In the genomic region with DNA sequence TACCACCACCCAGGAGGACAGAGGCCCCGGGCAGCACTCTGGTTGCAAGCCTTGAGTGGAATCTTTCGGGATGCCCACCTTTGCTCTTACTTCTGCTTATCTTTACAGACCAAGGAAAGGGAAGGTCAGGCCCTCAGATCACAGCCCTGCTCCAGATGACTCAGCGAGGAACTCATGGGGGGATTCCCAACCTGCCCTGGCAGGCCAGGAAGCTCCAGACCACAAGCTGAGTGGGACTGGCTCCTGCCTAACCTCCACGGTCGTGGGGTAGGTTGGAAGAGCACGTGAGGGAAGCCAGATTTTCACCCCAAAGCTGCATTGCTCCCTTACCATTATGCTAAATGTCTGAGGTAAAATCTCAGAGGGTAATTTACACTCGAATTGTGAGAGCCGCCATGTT, we compare ENCODE assay signal across 10 cellular contexts. TPM values are rescaled to one million over a fixed set of nuclear protein-coding genes. Genes with fewer than 3 reads are reported as not detected.
DNase-seq lines count a peak whose midpoint lies in the region; ATAC-seq and TF ChIP-seq lines count a peak whose summit lies in the region.
"Had no signal": no experiment of that assay in that cellular context is flagged by ENCODE, and none has a peak within 500 bp of the region (broad histone marks: within the 10 kb centered on the region; RNA-seq: fewer than 3 reads in every experiment).

No MANE protein-coding gene starts in this region.

- intact Hi-C loops in lower lobe of right lung (cut with DNase I) = no loop called here

- H3K27me3 ChIP-seq in BLaER1 = no peaks in the 10 kb centered on the region
- H3K27me3 ChIP-seq in lower lobe of right lung (ENCODE audit: low read depth) = no peaks in the 10 kb centered on the region

- H3K4me3 ChIP-seq in BLaER1 (no peak overlapping the region), lower lobe of right lung (no peak overlapping the region)

- H3K36me3 ChIP-seq in BLaER1 (peaks cover 37% of the 10 kb centered on the region), lower lobe of right lung (peaks cover 20% of the 10 kb centered on the region)

- peaks cover 96% of the 10 kb centered on the region for H3K4me1 Mint-ChIP-seq in activated T-cell treated with anti-CD3 and anti-CD28 coated beads, Interleukin-2, amount 50 U/mL, for 24 hours (ENCODE audit: low read depth)
- H3K4me1 Mint-ChIP-seq in chondrocyte (ENCODE audit: low read depth) = peaks cover 73% of the 10 kb centered on the region

- peak overlapping the region; percentile 92 for H3K27ac Mint-ChIP-seq in activated T-cell treated with anti-CD3 and anti-CD28 coated beads, Interleukin-2, amount 50 U/mL, for 24 hours
- H3K27ac Mint-ChIP-seq in chondrocyte (ENCODE audit: unreplicated experiment) = no peak overlapping the region

- peak; percentile 61 for DNase-seq in activated T-cell treated with anti-CD3 and anti-CD28 coated beads, Interleukin-2, amount 50 U/mL, for 24 hours
- DNase-seq in lower lobe of right lung (no peak), NCI-H1417 treated with DMSO at 0.1 percent for 48 hours (lab: John Stamatoyannopoulos, UW) (no peak), chondrocyte (ENCODE audit: low spot score) (no peak)
- DNase-seq: C1 segment of cervical spinal cord had no signal

- H3K4me3 Mint-ChIP-seq in activated T-cell treated with anti-CD3 and anti-CD28 coated beads, Interleukin-2, amount 50 U/mL, for 24 hours = peak overlapping the region; percentile 12
- no peak overlapping the region for H3K4me3 Mint-ChIP-seq in chondrocyte (ENCODE audit: unreplicated experiment)

- peaks cover 57% of the 10 kb centered on the region for H3K4me1 ChIP-seq in BLaER1
- H3K4me1 ChIP-seq in lower lobe of right lung = peaks cover 98% of the 10 kb centered on the region

- peaks cover 20% of the 10 kb centered on the region for H3K36me3 Mint-ChIP-seq in activated T-cell treated with anti-CD3 and anti-CD28 coated beads, Interleukin-2, amount 50 U/mL, for 24 hours (ENCODE audit: low read depth)
- peaks cover 4% of the 10 kb centered on the region for H3K36me3 Mint-ChIP-seq in chondrocyte (ENCODE audit: low read depth)

- peak overlapping the region; percentile 50 for H3K4me2 ChIP-seq in BLaER1

- H3K9ac ChIP-seq in BLaER1 = no peak overlapping the region

- H3K9me3 Mint-ChIP-seq in activated T-cell treated with anti-CD3 and anti-CD28 coated beads, Interleukin-2, amount 50 U/mL, for 24 hours = no peaks in the 10 kb centered on the region
- no peaks in the 10 kb centered on the region for H3K9me3 Mint-ChIP-seq in chondrocyte (ENCODE audit: low read depth)

- no peaks in the 10 kb centered on the region for H4K20me1 ChIP-seq in BLaER1

- TF ChIP-seq CTCF in lower lobe of right lung (IDR thresholded peaks at IDR 0.05) (no peak), chondrocyte (IDR thresholded peaks at IDR 0.05) (no peak)

- no peaks in the 10 kb centered on the region for H3K9me3 ChIP-seq in BLaER1
- no peaks in the 10 kb centered on the region for H3K9me3 ChIP-seq in lower lobe of right lung

- no peaks in the 10 kb centered on the region for H3K27me3 Mint-ChIP-seq in activated T-cell treated with anti-CD3 and anti-CD28 coated beads, Interleukin-2, amount 50 U/mL, for 24 hours
- H3K27me3 Mint-ChIP-seq in chondrocyte (ENCODE audit: low read depth) = no peaks in the 10 kb centered on the region

- peak; percentile 43 for ATAC-seq in HG02852 (IDR thresholded peaks at IDR 0.05; ENCODE audit: unreplicated experiment)
- ATAC-seq in lower lobe of right lung = no peak
- ATAC-seq in HG03378 (IDR thresholded peaks at IDR 0.05; ENCODE audit: unreplicated experiment) = no peak
- ATAC-seq in GM18873 (IDR thresholded peaks at IDR 0.05; ENCODE audit: low FRiP score, unreplicated experiment) = no peak

- H3K27ac ChIP-seq in BLaER1 = peak overlapping the region; percentile 65
- H3K27ac ChIP-seq in lower lobe of right lung = peak overlapping the region; percentile 24

RNA-seq across cellular contexts. Expression of a gene that starts 11.8 kb away (rescaled TPM):
- 27.4 TPM for total RNA-seq in lower lobe of right lung
- 24.3 to 28.0 TPM (median 26.9 TPM) in 3 replicates for total RNA-seq in chondrocyte

RNA-seq across cellular contexts. Expression of a gene that starts 25.6 kb away (rescaled TPM):
- total RNA-seq in lower lobe of right lung (16.2 TPM), chondrocyte (12.1 to 18.9 TPM (median 17.0 TPM) in 3 replicates)

RNA-seq across cellular contexts. Expression of a gene that starts 41.8 kb away (rescaled TPM):
- 162 TPM for total RNA-seq in lower lobe of right lung
- 110 to 127 TPM (median 115 TPM) in 3 replicates for total RNA-seq in chondrocyte

RNA-seq across cellular contexts. Expression of a gene that starts 41.9 kb away (rescaled TPM):
- total RNA-seq in lower lobe of right lung (5.2 TPM), chondrocyte (2.1 to 3.1 TPM (median 2.3 TPM) in 3 replicates)

RNA-seq across cellular contexts. Expression of a gene that starts 48.3 kb away (rescaled TPM):
- 1.1 TPM for total RNA-seq in lower lobe of right lung
- not detected in 3 replicates for total RNA-seq in chondrocyte
- total RNA-seq: pulmonary artery endothelial cell had no signal
